In genomic region chr9:16202913-16203734, GRCh38 we compare ENCODE assay signal across 13 cellular contexts.
DNase-seq lines count a peak whose midpoint lies in the region; ATAC-seq, FAIRE-seq and TF ChIP-seq lines count a peak whose summit lies in the region.
"Had no signal": no experiment of that assay in that cellular context is flagged by ENCODE, and none has a peak within 500 bp of the region (broad histone marks: within the 10 kb centered on the region; RNA-seq: fewer than 3 reads in every experiment).

No MANE protein-coding gene starts in this region.

- no peaks in the 10 kb centered on the region for H3K79me2 ChIP-seq in trophoblast cell (ENCODE audit: control insufficient read depth, insufficient read depth, low read length, poor library complexity)

- no peaks in the 10 kb centered on the region for H3K9me3 ChIP-seq in trophoblast cell (ENCODE audit: insufficient read depth, low read depth, low read length)
- H3K9me3 ChIP-seq in kidney (ENCODE audit: control insufficient read depth in 1 of 2, low read length in 2 of 2) = no peaks in the 10 kb centered on the region
- H3K9me3 ChIP-seq in psoas muscle = no peaks in the 10 kb centered on the region
- H3K9me3 ChIP-seq: thyroid gland had no signal

- H3K23ac ChIP-seq in trophoblast cell (ENCODE audit: low read length) = no peak overlapping the region

- no peak overlapping the region for H2BK5ac ChIP-seq in trophoblast cell (ENCODE audit: low read depth, low read length, poor library complexity)

- WGBS in trophoblast cell (ENCODE audit: extremely low coverage, insufficient coverage, insufficient read length) = no CpG with 5 or more reads among the region's 17 CpGs
- 78 to 83% (median 80%) methylated on average over 17 of the region's 17 CpGs for WGBS in psoas muscle, 3 donors

- H4K12ac ChIP-seq in trophoblast cell (ENCODE audit: low read depth, low read length) = no peak overlapping the region

- H3K4me3 ChIP-seq in trophoblast cell (ENCODE audit: low read depth, low read length) (no peak overlapping the region), kidney (ENCODE audit: low read length in 2 of 2) (no peak overlapping the region), psoas muscle (no peak overlapping the region)
- H3K4me3 ChIP-seq: thyroid gland had no signal

- no peak overlapping the region for H4K91ac ChIP-seq in trophoblast cell (ENCODE audit: low read depth, low read length)

- TF ChIP-seq CTCF in kidney (IDR thresholded peaks at IDR 0.05; ENCODE audit: borderline replicate concordance, extremely low read depth, insufficient read depth) (no peak), psoas muscle (IDR thresholded peaks at IDR 0.05) (no peak)

- peaks cover 4% of the 10 kb centered on the region for H3K79me1 ChIP-seq in trophoblast cell (ENCODE audit: low read length)

- ATAC-seq in psoas muscle (no peak), GM21390 (IDR thresholded peaks at IDR 0.05; ENCODE audit: unreplicated experiment) (no peak)

- H2BK12ac ChIP-seq in trophoblast cell (ENCODE audit: low read length) = peak overlapping the region; percentile 12

- H3K18ac ChIP-seq in trophoblast cell (ENCODE audit: low read length) = no peak overlapping the region

- H3K36me3 ChIP-seq in trophoblast cell (ENCODE audit: control insufficient read depth in 1 of 2, insufficient read depth in 2 of 2, low read length in 2 of 2) (no peaks in the 10 kb centered on the region), kidney (ENCODE audit: control insufficient read depth in 1 of 2, insufficient read depth in 2 of 2, low read length in 2 of 2) (no peaks in the 10 kb centered on the region), psoas muscle (ENCODE audit: insufficient read depth in 1 of 2, low read depth in 1 of 2) (no peaks in the 10 kb centered on the region)
- H3K36me3 ChIP-seq: thyroid gland had no signal

- peak; percentile 97 for DNase-seq in EL
- peak; percentile 86 for DNase-seq in RCC 7860 (ENCODE audit: low spot score)
- DNase-seq in fibroblast of gingiva (ENCODE audit: low read depth) = peak; percentile 76
- peak; percentile 68 to 71 for DNase-seq in trophoblast cell
- no peak for DNase-seq in kidney
- no peak for DNase-seq in globus pallidus (ENCODE audit: low spot score)
- no peak for DNase-seq in psoas muscle
- DNase-seq: activated T-cell treated with anti-CD3 and anti-CD28 coated beads, Interleukin-2, amount 50 U/mL, for 24 hours; effector CD4-positive, alpha-beta T cell; midbrain; NCI-H146; thyroid gland had no signal

- H3K4me1 ChIP-seq in trophoblast cell (ENCODE audit: control insufficient read depth in 1 of 2, insufficient read depth in 2 of 2, low read length in 2 of 2) (peaks cover 7 to 18% of the 10 kb centered on the region in 2 experiments), kidney (ENCODE audit: control insufficient read depth in 1 of 2, insufficient read depth in 1 of 2, low read depth in 1 of 2, low read length in 2 of 2) (no peaks in the 10 kb centered on the region), psoas muscle (no peaks in the 10 kb centered on the region)

- no peak overlapping the region for H3K4me2 ChIP-seq in trophoblast cell (ENCODE audit: low read length)

- H3K27ac ChIP-seq in trophoblast cell (ENCODE audit: low read depth, low read length) (no peak overlapping the region), kidney (ENCODE audit: low read depth in 2 of 2, low read length in 2 of 2) (no peak overlapping the region), psoas muscle (no peak overlapping the region)
- H3K27ac ChIP-seq: thyroid gland had no signal

- intact Hi-C loops in kidney (cut with DNase I) = no loop called here
- intact Hi-C loops in psoas muscle (cut with DNase I) = loop anchor here in 1 of 2 donors (10.0 kb wide), 1 partner anchor 522 kb away; no protein-coding TSS in a partner anchor

- H3K14ac ChIP-seq in trophoblast cell (ENCODE audit: low read length) = no peak overlapping the region

- no peak overlapping the region for H4K8ac ChIP-seq in trophoblast cell (ENCODE audit: low read depth, low read length)

- FAIRE-seq in RCC 7860 (lab: Jason Lieb, UNC) (peak; percentile 95), kidney (lab: Jason Lieb, UNC) (no peak)

- no peak overlapping the region for H2AFZ ChIP-seq in trophoblast cell (ENCODE audit: insufficient read depth, low read length, poor library complexity)

- H2BK120ac ChIP-seq in trophoblast cell (ENCODE audit: insufficient read depth, low read length, poor library complexity) = no peak overlapping the region

- H3K27me3 ChIP-seq in trophoblast cell (ENCODE audit: insufficient read depth, low read length) (no peaks in the 10 kb centered on the region), psoas muscle (ENCODE audit: insufficient read depth in 3 of 3, low read length in 2 of 3) (no peaks in the 10 kb centered on the region)
- H3K27me3 ChIP-seq: thyroid gland had no signal

- no peak overlapping the region for H2AK5ac ChIP-seq in trophoblast cell (ENCODE audit: low read length)

- H3K9ac ChIP-seq in trophoblast cell (ENCODE audit: low read length) (no peak overlapping the region), kidney (ENCODE audit: low read length in 2 of 2) (no peak overlapping the region)

- H3K4ac ChIP-seq in trophoblast cell (ENCODE audit: low read depth, low read length) = no peak overlapping the region

Comparison
In these comparisons a context has a peak if more than half of its experiments do, and no peak if none do; other contexts are left out.
1. DNase-seq: peak in EL (single experiment), RCC 7860 (single experiment), fibroblast of gingiva (single experiment) and trophoblast cell (2 of 2); none in kidney (single experiment), globus pallidus (single experiment) and psoas muscle (0 of 2).